9 cellular contexts compared by ENCODE assay signal in the genomic region with DNA sequence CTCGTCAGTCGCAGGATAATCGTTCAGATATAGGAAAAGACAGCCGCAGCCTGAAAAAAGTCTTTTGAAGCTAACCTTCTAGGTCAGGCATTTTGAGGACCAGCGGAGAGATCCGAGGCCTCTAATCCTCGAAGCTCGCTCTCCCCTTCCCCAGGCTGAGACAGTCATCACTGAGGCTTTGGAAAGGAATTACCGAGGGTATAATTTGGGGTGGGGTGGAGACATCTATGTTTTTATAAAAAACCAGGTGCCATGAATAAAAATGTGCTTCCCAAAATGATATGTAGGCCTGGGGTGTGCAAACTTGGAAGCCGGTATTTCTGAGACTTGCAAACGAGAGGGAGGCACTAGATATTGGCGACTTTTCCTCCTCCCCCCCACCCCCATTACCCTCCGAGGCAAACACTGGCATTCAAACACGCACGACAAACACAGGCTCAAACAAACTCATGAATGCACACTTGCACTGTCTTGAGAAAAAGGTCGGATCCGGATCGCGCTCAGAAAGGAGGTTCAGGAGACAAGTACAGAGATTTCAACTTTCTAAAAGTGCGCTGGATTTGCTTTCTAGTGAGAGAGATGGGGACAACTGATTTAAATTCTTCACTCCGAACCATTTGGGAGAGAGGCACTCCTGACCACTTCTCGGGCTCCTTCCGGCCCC. TPM values are rescaled to one million over a fixed set of nuclear protein-coding genes. Genes with fewer than 3 reads are reported as not detected.
DNase-seq lines count a peak whose midpoint lies in the region; ATAC-seq, FAIRE-seq and TF ChIP-seq lines count a peak whose summit lies in the region.
"Had no signal": no experiment of that assay in that cellular context is flagged by ENCODE, and none has a peak within 500 bp of the region (broad histone marks: within the 10 kb centered on the region; RNA-seq: fewer than 3 reads in every experiment).

No MANE protein-coding gene starts in this region.

- FAIRE-seq in D721Med (lab: Jason Lieb, UNC) = no peak

- DNase-seq in T-cell (no peak), foreskin fibroblast (no peak), retinal pigment epithelial cell (ENCODE audit: low read depth) (no peak), NCI-H2029 treated with DMSO at 0.1 percent for 48 hours (lab: John Stamatoyannopoulos, UW) (no peak), D721Med (ENCODE audit: insufficient read length, low spot score) (no peak), NCI-H146 treated with DMSO at 0.1 percent for 48 hours (lab: John Stamatoyannopoulos, UW; ENCODE audit: unreplicated experiment) (no peak)
- no peak for DNase-seq in activated CD4-positive, CD25-positive, alpha-beta regulatory T cell treated with anti-CD3 and anti-CD28 coated beads, Interleukin-2, amount 50 U/mL, for 72 hours

- H3K4me3 ChIP-seq in foreskin fibroblast (ENCODE audit: low read depth in 1 of 2, low read length in 2 of 2) = peak overlapping the region; percentile 62 to 74
- peak overlapping the region; percentile 87 for H3K4me3 ChIP-seq in retinal pigment epithelial cell (ENCODE audit: low read length)

- ATAC-seq in T-cell (replicated peaks in 1 of 4) = no peak

- no peaks in the 10 kb centered on the region for H3K9me3 ChIP-seq in ES-I3 (ENCODE audit: control insufficient read depth, insufficient read depth, low read length)

- H3K4me1 ChIP-seq in ES-I3 (ENCODE audit: insufficient read depth, low read length) = peaks cover 22% of the 10 kb centered on the region

- CTCF ChIA-PET in T-cell (lab: Charles Lee) = no interaction called here

- H3K9me3 Mint-ChIP-seq in T-cell = no peaks in the 10 kb centered on the region

- H3K36me3 Mint-ChIP-seq in T-cell = no peaks in the 10 kb centered on the region

- no peak overlapping the region for H3K27ac Mint-ChIP-seq in T-cell

- POLR2A ChIA-PET in T-cell (lab: Charles Lee) = no interaction called here

- peaks cover 77 to 89% of the 10 kb centered on the region in 2 donors for H3K27me3 Mint-ChIP-seq in T-cell

- H3K4me3 Mint-ChIP-seq in T-cell = peak overlapping the region; percentile 49 to 74 (median 61)

- peak overlapping the region; percentile 62; the same call in 1 of the 2 replicates for H3K9ac ChIP-seq in ES-I3 (ENCODE audit: low read depth, low read length)

- H3K4me1 Mint-ChIP-seq in T-cell = peaks cover 8 to 23% (median 15%) of the 10 kb centered on the region in 3 donors

- H3K36me3 ChIP-seq in ES-I3 (ENCODE audit: insufficient read depth, low read length) = no peaks in the 10 kb centered on the region

- TF ChIP-seq CTCF in foreskin fibroblast (IDR thresholded peaks at IDR 0.05; ENCODE audit: low read depth, low read length) = no peak
- no peak for TF ChIP-seq CTCF in retinal pigment epithelial cell (conservative IDR thresholded peaks at IDR 0.05; ENCODE audit: low read depth, low read length)
- TF ChIP-seq CTCF in D721Med (IDR thresholded peaks at IDR 0.05; ENCODE audit: insufficient read depth, missing control alignments) = no peak

RNA-seq across cellular contexts. Expression of a gene that starts 0.9 kb away (rescaled TPM):
- total RNA-seq in T-cell = not detected
- total RNA-seq: T-helper 2 cell treated with Interferon-gamma antibody and Interleukin-4, amounts not matched to agents 100 ng/mL and 5 ng/mL, for 36 hours had no signal
